In genomic region chr2:27427863-27428212, GRCh38 we compare ENCODE assay signal across 8 cellular contexts. TPM values are rescaled to one million over a fixed set of nuclear protein-coding genes. Genes with fewer than 3 reads are reported as not detected.
DNase-seq lines count a peak whose midpoint lies in the region; ATAC-seq and TF ChIP-seq lines count a peak whose summit lies in the region.

No MANE protein-coding gene starts in this region.

- H3K9me3 Mint-ChIP-seq in activated B cell treated with CpG ODN at 0.5 μM for 24 hours = no peaks in the 10 kb centered on the region
- H3K9me3 Mint-ChIP-seq in stimulated activated naive CD8-positive, alpha-beta T cell treated with anti-CD3 and anti-CD28 coated beads, Interleukin-15, amount 100 ng/mL, for 72 hours = no peaks in the 10 kb centered on the region

- TF ChIP-seq CTCF in activated B cell treated with CpG ODN at 0.5 μM for 24 hours (IDR thresholded peaks at IDR 0.05) = no peak

- POLR2A ChIA-PET in activated B cell treated with CpG ODN at 0.5 μM for 24 hours (lab: Charles Lee) = interaction anchor here (0.6 to 4.2 kb wide), 12 partner anchors 15 to 356 kb away, joined by 4 to 54 read pairs (median 7); partner anchors contain the start of genes ATRAID, GTF3C2, MPV17 and OST4

- peak overlapping the region; percentile 70 for H3K9ac ChIP-seq in iPS-15b (ENCODE audit: low read depth, low read length)

- H3K27ac Mint-ChIP-seq in activated B cell treated with CpG ODN at 0.5 μM for 24 hours = peak overlapping the region; percentile 98
- H3K27ac Mint-ChIP-seq in stimulated activated naive CD8-positive, alpha-beta T cell treated with anti-CD3 and anti-CD28 coated beads, Interleukin-15, amount 100 ng/mL, for 72 hours = no peak overlapping the region

- ATAC-seq in activated B cell treated with CpG ODN at 0.5 μM for 24 hours (ENCODE audit: low read depth) = no peak
- ATAC-seq in stimulated activated naive CD8-positive, alpha-beta T cell treated with anti-CD3 and anti-CD28 coated beads, Interleukin-15, amount 100 ng/mL, for 72 hours = no peak

- DNase-seq in DMS53 (lab: John Stamatoyannopoulos, UW) (peak; percentile 28), DMS53 treated with DMSO at 0.1 percent for 48 hours (lab: John Stamatoyannopoulos, UW; ENCODE audit: unreplicated experiment) (no peak), activated B cell treated with CpG ODN at 0.5 μM for 24 hours (no peak), NCI-H69 (lab: John Stamatoyannopoulos, UW) (no peak), NCI-H1417 (lab: John Stamatoyannopoulos, UW) (no peak)
- no peak for DNase-seq in stimulated activated naive CD8-positive, alpha-beta T cell treated with anti-CD3 and anti-CD28 coated beads, Interleukin-15, amount 100 ng/mL, for 72 hours
- no peak for DNase-seq in stimulated activated CD4-positive, alpha-beta T cell treated with anti-CD3 and anti-CD28 coated beads, Interleukin-4, amount 100 ng/mL, for 1 hour

- intact Hi-C loops in activated B cell treated with CpG ODN at 0.5 μM for 24 hours (cut with micrococcal nuclease) = loop anchor here (1.0 to 5.0 kb wide), 9 partner anchors 14 to 964 kb away; partner anchors contain the start of genes EIF2B4, FOSL2, GTF3C2 and IFT172

- H3K36me3 Mint-ChIP-seq in activated B cell treated with CpG ODN at 0.5 μM for 24 hours (ENCODE audit: low read depth) = peaks cover 15% of the 10 kb centered on the region

- CTCF ChIA-PET in activated B cell treated with CpG ODN at 0.5 μM for 24 hours (lab: Charles Lee) = interaction anchor here (1.2 to 3.5 kb wide), 2 partner anchors 18 to 255 kb away, joined by 4 to 15 read pairs; partner anchors contain the start of gene PPM1G

- H3K4me3 Mint-ChIP-seq in activated B cell treated with CpG ODN at 0.5 μM for 24 hours = peak overlapping the region; percentile 98
- H3K4me3 Mint-ChIP-seq in stimulated activated naive CD8-positive, alpha-beta T cell treated with anti-CD3 and anti-CD28 coated beads, Interleukin-15, amount 100 ng/mL, for 72 hours = peak overlapping the region; percentile 97

- H3K36me3 ChIP-seq in iPS-15b (ENCODE audit: control insufficient read depth, insufficient read depth, low read length) = no peaks in the 10 kb centered on the region

- H3K4me1 Mint-ChIP-seq in activated B cell treated with CpG ODN at 0.5 μM for 24 hours = peaks cover 45% of the 10 kb centered on the region
- H3K4me1 Mint-ChIP-seq in stimulated activated naive CD8-positive, alpha-beta T cell treated with anti-CD3 and anti-CD28 coated beads, Interleukin-15, amount 100 ng/mL, for 72 hours = peaks cover 34% of the 10 kb centered on the region

- H3K4me1 ChIP-seq in iPS-15b (ENCODE audit: control insufficient read depth, insufficient read depth, low read length) = peaks cover 5% of the 10 kb centered on the region

- peak overlapping the region; percentile 87 for H3K4me3 ChIP-seq in iPS-15b (ENCODE audit: low read depth, low read length)

- H3K9me3 ChIP-seq in iPS-15b (ENCODE audit: control insufficient read depth, insufficient read depth, low read length) = no peaks in the 10 kb centered on the region

- H3K27me3 Mint-ChIP-seq in activated B cell treated with CpG ODN at 0.5 μM for 24 hours = no peaks in the 10 kb centered on the region
- H3K27me3 Mint-ChIP-seq in stimulated activated naive CD8-positive, alpha-beta T cell treated with anti-CD3 and anti-CD28 coated beads, Interleukin-15, amount 100 ng/mL, for 72 hours = no peaks in the 10 kb centered on the region

- H3K27me3 ChIP-seq in iPS-15b (ENCODE audit: control insufficient read depth, insufficient read depth, low read length) = no peaks in the 10 kb centered on the region

RNA-seq across cellular contexts. Expression of gene NRBP1, which starts 0.6 kb away (rescaled TPM):
- total RNA-seq in activated B cell treated with CpG ODN at 0.5 μM for 24 hours = 78.9 and 82.3 TPM in 2 replicates

RNA-seq across cellular contexts. Expression of gene KRTCAP3, which starts 14.3 kb away (rescaled TPM):
- total RNA-seq in activated B cell treated with CpG ODN at 0.5 μM for 24 hours = 6.3 and 10.0 TPM in 2 replicates

RNA-seq across cellular contexts. Expression of gene PPM1G, which starts 18.4 kb away (rescaled TPM):
- 74.7 and 75.2 TPM in 2 replicates for total RNA-seq in activated B cell treated with CpG ODN at 0.5 μM for 24 hours

RNA-seq across cellular contexts. Expression of gene ZNF513, which starts 47.3 kb away (rescaled TPM):
- 30.1 and 32.8 TPM in 2 replicates for total RNA-seq in activated B cell treated with CpG ODN at 0.5 μM for 24 hours

RNA-seq across cellular contexts. Expression of gene SNX17, which starts 57.4 kb away (rescaled TPM):
- total RNA-seq in activated B cell treated with CpG ODN at 0.5 μM for 24 hours = 124 and 128 TPM in 2 replicates
